In genomic region chr17:19867094-19867653, GRCh38 we compare ENCODE assay signal across 8 cellular contexts. TPM values are rescaled to one million over a fixed set of nuclear protein-coding genes. Genes with fewer than 3 reads are reported as not detected.
A peak's percentile ranks its signal among the peaks of the same experiment; 100 is the strongest.
DNase-seq lines count a peak whose midpoint lies in the region; ATAC-seq, FAIRE-seq and TF ChIP-seq lines count a peak whose summit lies in the region.

No MANE protein-coding gene starts in this region.

- peak; percentile 54 for ATAC-seq in GM18498 (IDR thresholded peaks at IDR 0.05; ENCODE audit: unreplicated experiment)
- ATAC-seq in HG03342 (IDR thresholded peaks at IDR 0.05; ENCODE audit: unreplicated experiment) = peak; percentile 53
- no peak for ATAC-seq in GM18520 (IDR thresholded peaks at IDR 0.05; ENCODE audit: unreplicated experiment)

- peak overlapping the region; percentile 89 to 93 (median 91) for H3K4me3 Mint-ChIP-seq in nephron

- H3K27me3 Mint-ChIP-seq in nephron (ENCODE audit: low read depth) = no peaks in the 10 kb centered on the region

- H3K27ac Mint-ChIP-seq in nephron = peak overlapping the region; percentile 74 to 88 (median 87)

- DNase-seq in RPMI8226 = peak; percentile 64
- peak; percentile 22 for DNase-seq in activated gamma-delta T cell treated with anti-CD3 and anti-CD28 coated beads, Interleukin-2, amount 50 U/mL, for 16 hours (ENCODE audit: low read depth)
- peak; percentile 59 to 67 for DNase-seq in frontal cortex (ENCODE audit: low spot score in 2 of 2)
- peak; percentile 41 for DNase-seq in stromal cell of bone marrow (ENCODE audit: low read depth)

- FAIRE-seq in frontal cortex (lab: Jason Lieb, UNC) = no peak

- H3K9me3 Mint-ChIP-seq in nephron = no peaks in the 10 kb centered on the region

- TF ChIP-seq CTCF in nephron (IDR thresholded peaks at IDR 0.05; ENCODE audit: unreplicated experiment in 3 of 3) = peak in 1 of 3 experiments; percentile 34

- H3K36me3 Mint-ChIP-seq in nephron (ENCODE audit: low read depth) = peaks cover 13% of the 10 kb centered on the region

- peaks cover 16% of the 10 kb centered on the region for H3K4me1 Mint-ChIP-seq in nephron

RNA-seq across cellular contexts. Expression of gene ULK2, which starts 0.6 kb away (rescaled TPM):
- total RNA-seq in frontal cortex = 178 TPM
